24 cellular contexts compared by ENCODE assay signal in the genomic region with DNA sequence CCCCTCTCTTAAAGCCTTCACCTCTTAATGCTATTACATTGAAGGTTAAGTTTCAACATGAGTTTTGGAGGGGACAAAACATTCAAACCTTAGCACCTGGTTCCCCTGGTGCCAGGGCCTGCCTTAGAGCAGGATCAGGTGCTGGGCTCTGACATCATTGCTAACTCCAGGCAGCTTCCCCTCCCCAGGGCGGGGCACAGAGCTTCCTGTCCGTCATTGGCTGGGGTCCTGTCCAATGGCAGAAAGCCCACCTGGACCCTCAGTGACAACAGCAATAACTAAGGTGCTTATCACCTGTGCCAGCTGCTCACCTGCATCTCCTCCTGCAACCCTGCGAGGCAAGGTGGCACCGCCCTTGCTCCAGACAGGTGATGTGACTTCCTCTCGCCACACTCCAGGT.
"Had no signal": no experiment of that assay in that cellular context is flagged by ENCODE, and none has a peak within 500 bp of the region (broad histone marks: within the 10 kb centered on the region; RNA-seq: fewer than 3 reads in every experiment).

No MANE protein-coding gene starts in this region.

- H3K4me3 ChIP-seq: body of pancreas, colonic mucosa, esophagus muscularis mucosa, hepatocyte, sigmoid colon, thyroid gland, uterus had no signal

- H3K4me3 Mint-ChIP-seq: activated CD4-positive, alpha-beta memory T cell treated with anti-CD3 and anti-CD28 coated beads for 36 hours; activated CD8-positive, alpha-beta memory T cell treated with anti-CD3 and anti-CD28 coated beads, Interleukin-2, amount 10 ng/mL, durations not matched to agents 7 days and 5 days; activated naive CD8-positive, alpha-beta T cell; activated T-cell treated with anti-CD3 and anti-CD28 coated beads, Interleukin-2, amount 50 U/mL, for 24 hours; memory B cell; natural killer cell; stimulated activated naive B cell treated with anti-CD40 and anti-IgM and Interleukin-4, amounts not matched to agents 10 μg/mL and 1 μg/mL and 100 μg/mL, for 72 hours had no signal

- H3K9me3 Mint-ChIP-seq: natural killer cell had no signal

- H3K36me3 ChIP-seq: colonic mucosa, esophagus muscularis mucosa, neutrophil, sigmoid colon, thyroid gland, uterus had no signal

- H3K36me3 Mint-ChIP-seq: activated CD4-positive, alpha-beta memory T cell treated with anti-CD3 and anti-CD28 coated beads for 36 hours; activated CD8-positive, alpha-beta memory T cell treated with anti-CD3 and anti-CD28 coated beads, Interleukin-2, amount 10 ng/mL, durations not matched to agents 7 days and 5 days; activated naive CD8-positive, alpha-beta T cell; memory B cell; natural killer cell; stimulated activated naive B cell treated with anti-CD40 and anti-IgM and Interleukin-4, amounts not matched to agents 10 μg/mL and 1 μg/mL and 100 μg/mL, for 72 hours had no signal

- H3K27ac ChIP-seq: body of pancreas, colonic mucosa, esophagus muscularis mucosa, hepatocyte, neutrophil, parathyroid adenoma, sigmoid colon, thyroid gland, uterus had no signal

- H3K27me3 ChIP-seq: body of pancreas, colonic mucosa, hepatocyte, sigmoid colon, thyroid gland, uterus had no signal

- H3K4me1 Mint-ChIP-seq: activated CD8-positive, alpha-beta memory T cell treated with anti-CD3 and anti-CD28 coated beads, Interleukin-2, amount 10 ng/mL, durations not matched to agents 7 days and 5 days; memory B cell; natural killer cell; stimulated activated naive B cell treated with anti-CD40 and anti-IgM and Interleukin-4, amounts not matched to agents 10 μg/mL and 1 μg/mL and 100 μg/mL, for 72 hours had no signal

- DNase-seq: activated CD4-positive, alpha-beta memory T cell treated with anti-CD3 and anti-CD28 coated beads for 36 hours; activated CD4-positive, alpha-beta T cell treated with anti-CD3 and anti-CD28 coated beads for 1 hour; activated CD8-positive, alpha-beta memory T cell treated with anti-CD3 and anti-CD28 coated beads, Interleukin-2, amount 10 ng/mL, durations not matched to agents 7 days and 5 days; activated gamma-delta T cell treated with Interleukin-2 at 50 U/mL for 16 hours; activated T-cell treated with anti-CD3 and anti-CD28 coated beads, Interleukin-2, amount 50 U/mL, for 24 hours; amygdala; body of pancreas; central memory CD4-positive, alpha-beta T cell; colonic mucosa; kidney glomerular epithelial cell; left ventricle myocardium superior; natural killer cell; sigmoid colon; stimulated activated CD4-positive, alpha-beta T cell treated with anti-CD3 and anti-CD28 coated beads, Interleukin-2, amount 100 ng/mL, for 24 hours; stimulated activated naive B cell treated with anti-CD40 and anti-IgM and Interleukin-4, amounts not matched to agents 10 μg/mL and 1 μg/mL and 100 μg/mL, for 72 hours; T1000; thyroid gland; uterus had no signal

- H3K4me1 ChIP-seq: body of pancreas, colonic mucosa, esophagus muscularis mucosa, parathyroid adenoma, sigmoid colon, thyroid gland, uterus had no signal

- H3K9me3 ChIP-seq: body of pancreas, colonic mucosa, neutrophil, thyroid gland, uterus had no signal

- H3K27me3 Mint-ChIP-seq: activated CD8-positive, alpha-beta memory T cell treated with anti-CD3 and anti-CD28 coated beads, Interleukin-2, amount 10 ng/mL, durations not matched to agents 7 days and 5 days had no signal

- H3K27ac Mint-ChIP-seq: activated CD4-positive, alpha-beta memory T cell treated with anti-CD3 and anti-CD28 coated beads for 36 hours; activated CD8-positive, alpha-beta memory T cell treated with anti-CD3 and anti-CD28 coated beads, Interleukin-2, amount 10 ng/mL, durations not matched to agents 7 days and 5 days; activated naive CD8-positive, alpha-beta T cell; activated T-cell treated with anti-CD3 and anti-CD28 coated beads, Interleukin-2, amount 50 U/mL, for 24 hours; memory B cell; natural killer cell; stimulated activated naive B cell treated with anti-CD40 and anti-IgM and Interleukin-4, amounts not matched to agents 10 μg/mL and 1 μg/mL and 100 μg/mL, for 72 hours had no signal
